ENCODE assay signal across 18 cellular contexts in the genomic region with DNA sequence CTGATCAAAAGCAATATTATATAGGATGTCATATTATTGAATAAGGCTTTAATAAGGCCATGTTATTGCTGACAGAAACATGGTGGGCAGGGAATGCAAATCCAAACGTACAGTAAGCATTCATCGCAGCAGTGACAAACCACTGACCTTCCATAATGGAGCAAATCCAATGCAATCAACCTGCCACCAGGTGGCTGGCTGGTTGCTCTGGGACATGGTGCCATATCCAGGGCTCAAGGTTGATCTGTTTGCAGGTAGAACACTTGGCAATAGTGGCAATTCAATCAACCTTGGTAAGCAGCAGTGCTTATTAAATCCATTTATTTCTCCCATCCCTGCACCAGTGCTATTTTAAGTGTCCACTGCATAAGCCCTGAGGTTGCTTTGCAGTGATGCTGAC.
DNase-seq lines count a peak whose midpoint lies in the region; ATAC-seq and TF ChIP-seq lines count a peak whose summit lies in the region.
"Had no signal": no experiment of that assay in that cellular context is flagged by ENCODE, and none has a peak within 500 bp of the region (broad histone marks: within the 10 kb centered on the region; RNA-seq: fewer than 3 reads in every experiment).

No MANE protein-coding gene starts in this region.

- CTCF ChIA-PET in Panc1 (lab: Charles Lee) = no interaction called here

- H2BK5ac ChIP-seq in H9 (ENCODE audit: insufficient read length, low read length) = no peak overlapping the region

- H3K9me3 ChIP-seq in H9 (ENCODE audit: control insufficient read depth, low read depth, low read length) = no peaks in the 10 kb centered on the region
- no peaks in the 10 kb centered on the region for H3K9me3 ChIP-seq in Panc1 (ENCODE audit: control insufficient read depth, insufficient read depth, low read depth, low read length)
- no peaks in the 10 kb centered on the region for H3K9me3 ChIP-seq in thyroid gland
- H3K9me3 ChIP-seq: sigmoid colon had no signal

- H3K36me3 ChIP-seq in Panc1 (ENCODE audit: control insufficient read depth, insufficient read depth, low read length) = no peaks in the 10 kb centered on the region
- no peaks in the 10 kb centered on the region for H3K36me3 ChIP-seq in thyroid gland
- H3K36me3 ChIP-seq: sigmoid colon had no signal

- H3K27me3 ChIP-seq in H9 (ENCODE audit: insufficient read depth, low read length) = no peaks in the 10 kb centered on the region
- H3K27me3 ChIP-seq in Panc1 (ENCODE audit: control insufficient read depth, insufficient read depth, low read length) = no peaks in the 10 kb centered on the region; the same call in 1 of the 2 replicates
- H3K27me3 ChIP-seq in thyroid gland = no peaks in the 10 kb centered on the region
- H3K27me3 ChIP-seq: sigmoid colon had no signal

- intact Hi-C loops in Panc1 (cut with micrococcal nuclease; ENCODE audit: unreplicated experiment) = no loop called here
- intact Hi-C loops in thyroid gland (cut with DNase I) = no loop called here

- H3K14ac ChIP-seq in H9 (ENCODE audit: insufficient read depth, low read length) = no peak overlapping the region

- DNase-seq in DMS53 treated with DMSO at 0.1 percent for 48 hours (lab: John Stamatoyannopoulos, UW; ENCODE audit: unreplicated experiment) (peak; percentile 24), H9 (peak; percentile 48), Panc1 (ENCODE audit: low read depth, low spot score) (no peak), iPS-NIHi11 (ENCODE audit: low spot score) (peak; percentile 14), NOMO-1 treated with DMSO at 0.1 percent for 48 hours (lab: John Stamatoyannopoulos, UW; ENCODE audit: unreplicated experiment) (no peak), thyroid gland (no peak), HuH-7.5 (ENCODE audit: low spot score) (no peak)
- DNase-seq: activated CD4-positive, alpha-beta T cell treated with anti-CD3 and anti-CD28 coated beads, Interleukin-2, amount 10 ng/mL, durations not matched to agents 24 days and 14 days; activated T-cell treated with anti-CD3 and anti-CD28 coated beads, Interleukin-2, amount 50 U/mL, for 72 hours; NCI-H1105 treated with DMSO at 0.1 percent for 48 hours; nephron progenitor cell; sigmoid colon; stimulated activated naive CD4-positive, alpha-beta T cell treated with Interleukin-2 at 50 U/mL for 16 hours; T-helper 17 cell had no signal

- no peak overlapping the region for H3K27ac Mint-ChIP-seq in H9
- H3K27ac Mint-ChIP-seq: activated CD4-positive, alpha-beta T cell treated with anti-CD3 and anti-CD28 coated beads, Interleukin-2, amount 10 ng/mL, durations not matched to agents 24 days and 14 days; activated T-cell treated with anti-CD3 and anti-CD28 coated beads, Interleukin-2, amount 50 U/mL, for 72 hours; CD14-positive monocyte; nephron progenitor cell; T-helper 17 cell had no signal

- H3K23me2 ChIP-seq in H9 (ENCODE audit: insufficient read length, low read depth, low read length, poor library complexity, severe bottlenecking) = no peaks in the 10 kb centered on the region

- in situ Hi-C loops in Panc1 (cut with HindIII; ENCODE audit: low pct_unique_long_range_greater_than_20kb, low sequenced_read_pairs) = no loop called here

- no peaks in the 10 kb centered on the region for H3K9me3 Mint-ChIP-seq in H9
- H3K9me3 Mint-ChIP-seq: activated CD4-positive, alpha-beta T cell treated with anti-CD3 and anti-CD28 coated beads, Interleukin-2, amount 10 ng/mL, durations not matched to agents 24 days and 14 days; activated T-cell treated with anti-CD3 and anti-CD28 coated beads, Interleukin-2, amount 50 U/mL, for 72 hours; CD14-positive monocyte; nephron progenitor cell had no signal

- no peak overlapping the region for H2BK12ac ChIP-seq in H9 (ENCODE audit: insufficient read length, low read depth, low read length)

- TF ChIP-seq CTCF in H9 (conservative IDR thresholded peaks at IDR 0.05) (peak; percentile 67), Panc1 (IDR thresholded peaks at IDR 0.05) (peak; percentile 27), thyroid gland (IDR thresholded peaks at IDR 0.05) (no peak)

- H2BK20ac ChIP-seq in H9 (ENCODE audit: low read depth, low read length, poor library complexity, severe bottlenecking) = no peak overlapping the region

- no peak overlapping the region for H3K4me2 ChIP-seq in H9 (ENCODE audit: insufficient read depth, insufficient read length, low read length)

- no peak overlapping the region for H2AFZ ChIP-seq in H9 (ENCODE audit: low read length)

- no peak overlapping the region for H2BK120ac ChIP-seq in H9 (ENCODE audit: low read depth, low read length, poor library complexity, severe bottlenecking)

- H3K4me1 Mint-ChIP-seq in H9 = peaks cover 4 to 7% of the 10 kb centered on the region in 2 experiments

- no peak overlapping the region for H3K4me3 ChIP-seq in Panc1 (ENCODE audit: low read depth in 2 of 2, low read length in 2 of 2)
- no peak overlapping the region for H3K4me3 ChIP-seq in thyroid gland (replicated peaks in 1 of 3)
- H3K4me3 ChIP-seq: coronary artery, lung, sigmoid colon had no signal

- H3K79me1 ChIP-seq in H9 (ENCODE audit: insufficient read depth, low read depth, low read length, poor library complexity, severe bottlenecking) = no peaks in the 10 kb centered on the region

- ATAC-seq in Panc1 = no peak
- ATAC-seq in HG03139 (IDR thresholded peaks at IDR 0.05; ENCODE audit: unreplicated experiment) = no peak
- ATAC-seq: activated T-cell treated with anti-CD3 and anti-CD28 coated beads, Interleukin-2, amount 50 U/mL, for 72 hours; T-helper 17 cell had no signal

- H4K8ac ChIP-seq in H9 (replicated peaks; ENCODE audit: insufficient read length, low read depth, low read length) = no peak overlapping the region

- H3K79me2 ChIP-seq in H9 (ENCODE audit: insufficient read depth, low read length) = no peaks in the 10 kb centered on the region

- H2AK5ac ChIP-seq in H9 (ENCODE audit: insufficient read length, low read length) = no peak overlapping the region

- no peak overlapping the region for H4K91ac ChIP-seq in H9 (ENCODE audit: insufficient read length, low read depth, low read length)

- no peak overlapping the region for H2BK15ac ChIP-seq in H9 (ENCODE audit: low read depth, low read length)

- WGBS in H9 (ENCODE audit: extremely low coverage, insufficient read length, low lambda C conversion rate) = no CpG with 5 or more reads among the region's 2 CpGs
- 80 to 81% methylated on average over 2 of the region's 2 CpGs for WGBS in thyroid gland, 2 donors

- no peak overlapping the region for H3K4me3 Mint-ChIP-seq in H9
- H3K4me3 Mint-ChIP-seq: activated CD4-positive, alpha-beta T cell treated with anti-CD3 and anti-CD28 coated beads, Interleukin-2, amount 10 ng/mL, durations not matched to agents 24 days and 14 days; activated T-cell treated with anti-CD3 and anti-CD28 coated beads, Interleukin-2, amount 50 U/mL, for 72 hours; CD14-positive monocyte; nephron progenitor cell; T-helper 17 cell had no signal

- TF ChIP-seq POLR2A in thyroid gland (IDR thresholded peaks at IDR 0.05) = no peak

- H3K23ac ChIP-seq in H9 (ENCODE audit: insufficient read length, low read depth, low read length) = no peak overlapping the region

- H3K18ac ChIP-seq in H9 (ENCODE audit: insufficient read length, low read depth, low read length) = no peak overlapping the region

- peaks cover 8% of the 10 kb centered on the region for H3K27me3 Mint-ChIP-seq in H9 (ENCODE audit: low read depth)

- no peaks in the 10 kb centered on the region for H3K36me3 Mint-ChIP-seq in H9 (ENCODE audit: insufficient read depth in 1 of 3, low read depth in 3 of 3)
- H3K36me3 Mint-ChIP-seq: CD14-positive monocyte had no signal

- H3K56ac ChIP-seq in H9 (ENCODE audit: insufficient read length, low read depth, low read length) = no peak overlapping the region

- H3K4ac ChIP-seq in H9 (ENCODE audit: low read depth, low read length) = no peak overlapping the region

- H4K20me1 ChIP-seq in H9 (ENCODE audit: control insufficient read depth, insufficient read depth, insufficient read length) = no peaks in the 10 kb centered on the region

- POLR2A ChIA-PET in Panc1 (lab: Charles Lee) = no interaction called here

- no peak overlapping the region for H3K9ac ChIP-seq in H9 (ENCODE audit: extremely low read depth, insufficient read length, low read length)

- no TSS peak for BruUV-seq in Panc1 (replicated peaks; lab: Mats Ljungman, UMichigan)

- H3K4me1 ChIP-seq in H9 (ENCODE audit: insufficient read depth, low read length) (no peaks in the 10 kb centered on the region), Panc1 (ENCODE audit: control insufficient read depth, insufficient read depth, low read length) (no peaks in the 10 kb centered on the region), thyroid gland (no peaks in the 10 kb centered on the region)
- H3K4me1 ChIP-seq: sigmoid colon had no signal

- no peak overlapping the region for H3T11ph ChIP-seq in H9 (ENCODE audit: low read length)

- H4K5ac ChIP-seq in H9 (ENCODE audit: insufficient read length, low read depth, low read length) = no peak overlapping the region

- no peak overlapping the region for H3K27ac ChIP-seq in H9 (ENCODE audit: insufficient read length, low read depth, low read length)
- no peak overlapping the region for H3K27ac ChIP-seq in Panc1 (ENCODE audit: low read length)
- H3K27ac ChIP-seq in thyroid gland = no peak overlapping the region
- H3K27ac ChIP-seq: coronary artery, sigmoid colon had no signal

Comparison
In these comparisons a context has a peak if more than half of its experiments do, and no peak if none do; other contexts are left out.
1. DNase-seq: peak in DMS53 treated with DMSO at 0.1 percent for 48 hours (single experiment), H9 (single experiment) and iPS-NIHi11 (single experiment); none in Panc1 (single experiment), NOMO-1 treated with DMSO at 0.1 percent for 48 hours (single experiment), thyroid gland (0 of 2) and HuH-7.5 (single experiment).
2. CTCF ChIP-seq: peak in H9 (single experiment) and Panc1 (single experiment); none in thyroid gland (0 of 6).